In genomic region chr3:158801696-158802398, GRCh38 we compare ENCODE assay signal across 8 cellular contexts. TPM values are rescaled to one million over a fixed set of nuclear protein-coding genes. Genes with fewer than 3 reads are reported as not detected.
DNase-seq lines count a peak whose midpoint lies in the region; TF ChIP-seq lines count a peak whose summit lies in the region.

Gene MFSD1, plus strand, starts transcription at chr3:158802054. Its CDS starts 99 bp downstream, at chr3:158802153.

- H3K9me3 ChIP-seq in neuron (ENCODE audit: low read length) (no peaks in the 10 kb centered on the region), subcutaneous abdominal adipose tissue (ENCODE audit: control insufficient read depth in 5 of 5, low read length in 5 of 5) (no peaks in the 10 kb centered on the region)

- H3K27me3 ChIP-seq in neuron (ENCODE audit: insufficient read depth, low read length) = no peaks in the 10 kb centered on the region
- H3K27me3 ChIP-seq in subcutaneous abdominal adipose tissue (ENCODE audit: control insufficient read depth in 5 of 5, insufficient read depth in 4 of 5, low read length in 5 of 5) = no peaks in the 10 kb centered on the region

- peak within 1 kb of the TSS; percentile 88 to 97 (median 93) for H3K9ac ChIP-seq in subcutaneous abdominal adipose tissue (ENCODE audit: low read length in 5 of 5)

- DNase-seq in GM04503 (ENCODE audit: low read depth) (peak; percentile 66), HFF-Myc (ENCODE audit: extremely low read depth, low read depth) (peak; percentile 72), NAMALWA (ENCODE audit: low spot score) (peak; percentile 92), SK-MEL-5 (ENCODE audit: low read depth, low spot score) (peak; percentile 56), foreskin melanocyte (peak; percentile 86)
- DNase-seq in activated naive CD4-positive, alpha-beta T cell treated with Interleukin-2 at 50 U/mL for 16 hours = peak; percentile 90

- peak within 1 kb of the TSS; percentile 98 for H3K27ac ChIP-seq in subcutaneous abdominal adipose tissue (ENCODE audit: low read depth, low read length)

- TF ChIP-seq CTCF in HFF-Myc (IDR thresholded peaks at IDR 0.05; ENCODE audit: low read depth, low read length, missing control alignments) = no peak

- H2AFZ ChIP-seq in neuron (ENCODE audit: low read depth, low read length) = peak within 1 kb of the TSS; percentile 95

- H3K36me3 ChIP-seq in neuron (ENCODE audit: insufficient read depth, low read length) (no peaks in the 10 kb centered on the region), subcutaneous abdominal adipose tissue (ENCODE audit: control insufficient read depth in 5 of 5, insufficient read depth in 5 of 5, low read length in 5 of 5) (peaks cover 0 to 10% (median 4%) of the 10 kb centered on the region in 5 donors)

- H3K4me3 ChIP-seq in HFF-Myc (replicated peaks; ENCODE audit: low read depth, low read length) = peak within 1 kb of the TSS; percentile 89
- H3K4me3 ChIP-seq in neuron (ENCODE audit: low read length) = peak within 1 kb of the TSS; percentile 82
- peak within 1 kb of the TSS; percentile 83 to 94 (median 92) for H3K4me3 ChIP-seq in subcutaneous abdominal adipose tissue (ENCODE audit: low read depth in 1 of 5, low read length in 5 of 5)

- H3K4me1 ChIP-seq in neuron (ENCODE audit: insufficient read depth, low read length) (peaks cover 12% of the 10 kb centered on the region), subcutaneous abdominal adipose tissue (ENCODE audit: control insufficient read depth in 5 of 5, insufficient read depth in 5 of 5, low read length in 5 of 5) (peaks cover 0 to 33% (median 23%) of the 10 kb centered on the region in 5 donors)

- in situ Hi-C loops in SK-MEL-5 (cut with HindIII; ENCODE audit: low pct_unique_long_range_greater_than_20kb, low sequenced_read_pairs) = no loop called here

RNA-seq across cellular contexts. Expression of gene MFSD1, which starts in this region (rescaled TPM):
- 58.3 and 62.4 TPM in 2 replicates for total RNA-seq in SK-MEL-5 (2014; rRNA removed; shearing (Covaris generic))
- polyA plus RNA-seq in SK-MEL-5 (2015; cell fraction: cytosol; rRNA removed) = 39.6 and 43.0 TPM in 2 replicates
- 26.0 and 28.5 TPM in 2 replicates for polyA plus RNA-seq in SK-MEL-5 (2015; cell fraction: nucleus; rRNA removed)

Comparison
In these comparisons a context has a peak if more than half of its experiments do, and no peak if none do; other contexts are left out.
1. Peak in every context shown above with its lines: DNase-seq, H3K4me3 ChIP-seq and H3K27ac ChIP-seq.